Comparison of ENCODE assay signal across 1 cellular context in genomic region chr11:94544582-94544831, GRCh38.
A peak's percentile ranks its signal among the peaks of the same experiment; 100 is the strongest.
TF ChIP-seq lines count a peak whose summit lies in the region.

No MANE protein-coding gene starts in this region.

TF ChIP-seq in K562, 482 proteins besides CTCF, POLR2A, EP300 and RAD21:
- no peak for TF ChIP-seq PHB2 (IDR thresholded peaks at IDR 0.05; ENCODE audit: low read depth)
- TF ChIP-seq XRCC4 (IDR thresholded peaks at IDR 0.05; ENCODE audit: extremely low read depth, insufficient read depth, insufficient read length) = no peak
- 0 out of 2 replicates have a peak, but pooled peaks have one; percentile 32 for TF ChIP-seq ZNF395 (CRISPR knock-in tag; IDR thresholded peaks at IDR 0.05)
- TF ChIP-seq ZNF23 (CRISPR knock-in tag; IDR thresholded peaks at IDR 0.05) = no peak
- TF ChIP-seq PPARD (CRISPR knock-in tag; IDR thresholded peaks at IDR 0.05) = no peak
- TF ChIP-seq ZNF655 (CRISPR knock-in tag; IDR thresholded peaks at IDR 0.05) = no peak
- peak in 1 of 2 experiments; percentile 9 for TF ChIP-seq E2F6 (IDR thresholded peaks at IDR 0.05; ENCODE audit: borderline replicate concordance in 1 of 2, extremely low read depth in 1 of 2, insufficient read depth in 1 of 2, insufficient read length in 1 of 2, low read depth in 1 of 2, low read length in 1 of 2, poor library complexity in 1 of 2, severe bottlenecking in 1 of 2)
- no peak for TF ChIP-seq ZFP36 (IDR thresholded peaks at IDR 0.05; ENCODE audit: low read depth, low read length, partially characterized antibody)
- TF ChIP-seq RBM34 (IDR thresholded peaks at IDR 0.05; ENCODE audit: borderline replicate concordance, insufficient read depth, low read length) = no peak
- TF ChIP-seq ETS2 (tag; IDR thresholded peaks at IDR 0.05; ENCODE audit: borderline replicate concordance, poor library complexity, severe bottlenecking) = no peak
- TF ChIP-seq ZNF583 (CRISPR knock-in tag; IDR thresholded peaks at IDR 0.05) = no peak
- TF ChIP-seq ZBTB7A (IDR thresholded peaks at IDR 0.05; ENCODE audit: borderline replicate concordance, control insufficient read depth, low read depth, low read length) = peak; percentile 67; the same call in 1 of the 2 replicates
- TF ChIP-seq GATAD2B (IDR thresholded peaks at IDR 0.05; ENCODE audit: borderline replicate concordance) = peak; percentile 48; the same call in 1 of the 2 replicates
- peak; percentile 22 for TF ChIP-seq RBBP5 (IDR thresholded peaks at IDR 0.05; ENCODE audit: borderline replicate concordance, insufficient read depth, low read length, poor library complexity, severe bottlenecking)
- TF ChIP-seq TFAM (CRISPR knock-in tag; conservative IDR thresholded peaks at IDR 0.05) = no peak
- TF ChIP-seq CREM (IDR thresholded peaks at IDR 0.05; ENCODE audit: low read depth) = peak; percentile 22; the same call in 1 of the 2 replicates
